ENCODE assay signal across 8 cellular contexts in genomic region chr5:60944904-60945759, GRCh38. TPM values are rescaled to one million over a fixed set of nuclear protein-coding genes. Genes with fewer than 3 reads are reported as not detected.
DNase-seq lines count a peak whose midpoint lies in the region; ATAC-seq and TF ChIP-seq lines count a peak whose summit lies in the region.

TSS of gene ERCC8 (minus strand) at chr5:60945070. CDS start at chr5:60945008, 62 bp downstream.
TSS of gene NDUFAF2 (plus strand) at chr5:60945205. CDS start at chr5:60945256, 51 bp downstream.

- no peak within 1 kb of the TSS for H2BK120ac ChIP-seq in IMR-90 (ENCODE audit: low read depth, low read length)

- peak within 1 kb of the TSS; percentile 98 for H3K23ac ChIP-seq in IMR-90 (ENCODE audit: low read depth, low read length)

- CTCF ChIA-PET in IMR-90 (lab: Yijun Ruan, JAX) (interaction anchor here (0.6 kb wide), 2 partner anchors 13 to 1634 kb away, joined by 3 to 4 read pairs; partner anchors contain the start of gene LRRC70), OCI-LY7 (lab: Charles Lee; ENCODE audit: unreplicated experiment) (interaction anchor here (1.0 kb wide), 1 partner anchor 12 kb away, joined by 3 read pairs; no protein-coding TSS in a partner anchor)

- peaks cover 66% of the 10 kb centered on the region for H3K79me2 ChIP-seq in OCI-LY7 (ENCODE audit: insufficient read depth, low read depth, low read length)

- H2AK5ac ChIP-seq in IMR-90 (ENCODE audit: low read depth, low read length) = no peak within 1 kb of the TSS

- TF ChIP-seq RAD21 in IMR-90 (IDR thresholded peaks at IDR 0.05; ENCODE audit: low read length) = no peak

- in situ Hi-C loops in IMR-90 (cut with MboI; ENCODE audit: low sequenced_read_pairs) = loop anchor here (10.0 kb wide), 1 partner anchor 240 kb away; the partner anchor contains the start of gene DEPDC1B

- H3K36me3 ChIP-seq in IMR-90 (ENCODE audit: control insufficient read depth, insufficient read depth, low read length) (no peaks in the 10 kb centered on the region), OCI-LY7 (ENCODE audit: insufficient read depth, low read length) (peaks cover 11% of the 10 kb centered on the region)

- peak within 1 kb of the TSS; percentile 83 for H3K4ac ChIP-seq in IMR-90 (ENCODE audit: low read depth, low read length)

- no peaks in the 10 kb centered on the region for H3K27me3 ChIP-seq in IMR-90 (ENCODE audit: control insufficient read depth, insufficient read depth, low read length)

- peaks cover 20 to 52% of the 10 kb centered on the region in 2 experiments; a peak in 3 of 4 replicates for H3K79me1 ChIP-seq in IMR-90 (ENCODE audit: low read depth in 1 of 2, low read length in 2 of 2)

- H4K20me1 ChIP-seq in IMR-90 (ENCODE audit: insufficient read depth, low read length) (peaks cover 4% of the 10 kb centered on the region; the same call in 1 of the 2 replicates), OCI-LY7 (ENCODE audit: insufficient read depth, low read length) (no peaks in the 10 kb centered on the region; the same call in 1 of the 2 replicates)

- dilution Hi-C loops in IMR-90 (cut with HindIII; ENCODE audit: low sequenced_read_pairs, unreplicated experiment) = no loop called here

- H3K9me3 ChIP-seq in IMR-90 (ENCODE audit: control insufficient read depth, insufficient read depth, low read length) (no peaks in the 10 kb centered on the region), OCI-LY7 (ENCODE audit: low read length) (no peaks in the 10 kb centered on the region)

- peak within 1 kb of the TSS; percentile 93 for H4K5ac ChIP-seq in IMR-90 (ENCODE audit: low read depth, low read length)

- 4% methylated on average over 13 of the region's 61 CpGs; no CpG with 5 or more reads in 1 of the 2 experiments for WGBS in IMR-90 (ENCODE audit: extremely low coverage in 2 of 2, insufficient read length in 1 of 2), 2 experiments

- H3K9me1 ChIP-seq in IMR-90 (ENCODE audit: insufficient read depth, low read length) = no peaks in the 10 kb centered on the region

- peak within 1 kb of the TSS; percentile 80 for H3K9ac ChIP-seq in IMR-90 (ENCODE audit: low read depth, low read length)

- H3K4me2 ChIP-seq in IMR-90 (ENCODE audit: low read depth, low read length) = peak within 1 kb of the TSS; percentile 89
- H3K4me2 ChIP-seq in OCI-LY7 (ENCODE audit: low read length) = peak within 1 kb of the TSS; percentile 99

- H3K4me1 ChIP-seq in IMR-90 (ENCODE audit: control insufficient read depth, insufficient read depth, low read length) = no peaks in the 10 kb centered on the region
- peaks cover 13% of the 10 kb centered on the region for H3K4me1 ChIP-seq in OCI-LY7 (ENCODE audit: insufficient read depth, low read length, poor library complexity, severe bottlenecking)

- peak within 1 kb of the TSS; percentile 65 for H4K91ac ChIP-seq in IMR-90 (ENCODE audit: insufficient read depth, low read depth, low read length)

- peak within 1 kb of the TSS; percentile 95 for H2AFZ ChIP-seq in IMR-90 (replicated peaks; ENCODE audit: low read length, poor library complexity)
- peak within 1 kb of the TSS; percentile 81 for H2AFZ ChIP-seq in OCI-LY7 (ENCODE audit: low read length)

- peak within 1 kb of the TSS; percentile 76 for H3K14ac ChIP-seq in IMR-90 (replicated peaks; ENCODE audit: low read depth, low read length)

- ATAC-seq in GM21529 (IDR thresholded peaks at IDR 0.05; ENCODE audit: unreplicated experiment) = peak; percentile 99
- ATAC-seq in IMR-90 (ENCODE audit: low read depth) = peak; percentile 97

- H2AK9ac ChIP-seq in IMR-90 (replicated peaks; ENCODE audit: low read depth, low read length, poor library complexity) = peak within 1 kb of the TSS; percentile 94

- peak within 1 kb of the TSS; percentile 29 for H3K56ac ChIP-seq in IMR-90 (ENCODE audit: extremely low read depth, insufficient read depth, low read length)

- peak within 1 kb of the TSS; percentile 51 for H2BK5ac ChIP-seq in IMR-90 (ENCODE audit: low read depth, low read length, poor library complexity, severe bottlenecking)

- peak within 1 kb of the TSS; percentile 50 for H3K27ac ChIP-seq in IMR-90 (ENCODE audit: insufficient read depth, low read length)
- H3K27ac ChIP-seq in OCI-LY7 (ENCODE audit: low read depth, low read length, poor library complexity, severe bottlenecking) = peak within 1 kb of the TSS; percentile 1

- peak within 1 kb of the TSS; percentile 59 to 90 for H4K8ac ChIP-seq in IMR-90 (ENCODE audit: low read depth in 2 of 2, low read length in 2 of 2)

- BruUV-seq in IMR-90 (replicated peaks; lab: Mats Ljungman, UMichigan) (no TSS peak), OCI-LY7 (replicated peaks; lab: Mats Ljungman, UMichigan) (TSS peak; percentile 65)

- no peak within 1 kb of the TSS for H2BK20ac ChIP-seq in IMR-90 (ENCODE audit: low read depth, low read length)

- TF ChIP-seq CTCF in IMR-90 (conservative IDR thresholded peaks at IDR 0.05; ENCODE audit: low read depth, low read length) (no peak), OCI-LY7 (conservative IDR thresholded peaks at IDR 0.05; ENCODE audit: low read length) (no peak)

- POLR2A ChIA-PET in IMR-90 (lab: Charles Lee; ENCODE audit: unreplicated experiment) (no interaction called here), OCI-LY7 (lab: Charles Lee) (interaction anchor here (0.6 to 1.8 kb wide), 7 partner anchors 9 to 256 kb away, joined by 3 to 6 read pairs (median 3); partner anchors contain the start of gene DEPDC1B)

- peak within 1 kb of the TSS; percentile 57; the same call in 1 of the 2 replicates for H3K18ac ChIP-seq in IMR-90 (ENCODE audit: low read depth, low read length)

- H3K4me3 ChIP-seq in IMR-90 (ENCODE audit: insufficient read depth, low read depth, low read length) = peak within 1 kb of the TSS; percentile 88
- peak within 1 kb of the TSS; percentile 80 for H3K4me3 ChIP-seq in OCI-LY7 (ENCODE audit: low read depth, low read length, poor library complexity, severe bottlenecking)

- no peaks in the 10 kb centered on the region for H3K9me2 ChIP-seq in OCI-LY7 (ENCODE audit: insufficient read depth, low read length)

- peak; percentile 92 for DNase-seq in DMS114 treated with DMSO at 0.1 percent for 48 hours (lab: John Stamatoyannopoulos, UW; ENCODE audit: unreplicated experiment)
- DNase-seq in IMR-90 = peak; percentile 92
- DNase-seq in OCI-LY7 (ENCODE audit: low spot score) = peak; percentile 91
- peak; percentile 84 for DNase-seq in activated T-cell treated with anti-CD3 and anti-CD28 coated beads for 24 hours (ENCODE audit: low read depth)
- peak; percentile 94 to 95 for DNase-seq in erythroblast (lab: John Stamatoyannopoulos, UW)
- DNase-seq in mucosa of gallbladder (ENCODE audit: low spot score) = peak; percentile 94
- DNase-seq in stimulated activated CD8-positive, alpha-beta memory T cell treated with anti-CD3 and anti-CD28 coated beads, Interleukin-4, amount 100 ng/mL, for 24 hours (ENCODE audit: low read depth) = peak; percentile 77

- intact Hi-C loops in IMR-90 (cut with micrococcal nuclease) = loop anchor here (5.0 kb wide), 2 partner anchors 248 to 268 kb away; no protein-coding TSS in a partner anchor
- intact Hi-C loops in OCI-LY7 (cut with micrococcal nuclease; ENCODE audit: unreplicated experiment) = loop anchor here (5.0 to 10.0 kb wide), 4 partner anchors 217 to 420 kb away; partner anchors contain the start of genes DEPDC1B and SMIM15

- H2BK15ac ChIP-seq in IMR-90 (ENCODE audit: low read depth, low read length) = no peak within 1 kb of the TSS; the same call in 2 of the 3 replicates

- peak; percentile 65; the same call in 1 of the 2 replicates for TF ChIP-seq POLR2A in IMR-90 (IDR thresholded peaks at IDR 0.05; ENCODE audit: low read depth, low read length)
- peak; percentile 83 for TF ChIP-seq POLR2A in erythroblast (IDR thresholded peaks at IDR 0.05; ENCODE audit: low read length)

TF ChIP-seq in IMR-90, 13 proteins besides CTCF, POLR2A, EP300 and RAD21:
- peak; percentile 90; the same call in 1 of the 2 replicates for TF ChIP-seq MXI1 (IDR thresholded peaks at IDR 0.05; ENCODE audit: borderline replicate concordance, low read depth, low read length)
- no peak for TF ChIP-seq RFX5 (IDR thresholded peaks at IDR 0.05; ENCODE audit: low read depth, low read length)

RNA-seq across cellular contexts. Expression of gene ERCC8, which starts in this region (rescaled TPM):
- total RNA-seq in IMR-90 (2012; rRNA removed) = 29.2 and 36.7 TPM in 2 replicates
- polyA plus RNA-seq in IMR-90 (2012; rRNA removed) = 9.1 and 12.6 TPM in 2 replicates
- polyA plus RNA-seq in IMR-90 (2012; cell fraction: cytosol; rRNA removed) = 2.7 and 3.2 TPM in 2 replicates
- 1.7 and 9.5 TPM in 2 replicates for polyA plus RNA-seq in IMR-90 (2012; cell fraction: nucleus; rRNA removed; ENCODE audit: low replicate concordance)
- total RNA-seq in OCI-LY7 (2014; rRNA removed; shearing (Covaris generic)) = 11.8 and 14.0 TPM in 2 replicates
- 16.6 and 17.5 TPM in 2 replicates for total RNA-seq in OCI-LY7 (2022)
- 5.7 TPM for total RNA-seq in mucosa of gallbladder

RNA-seq across cellular contexts. Expression of gene NDUFAF2, which starts in this region (rescaled TPM):
- total RNA-seq in IMR-90 (2012; rRNA removed) (11.8 and 34.2 TPM in 2 replicates), OCI-LY7 (2022) (34.5 and 36.8 TPM in 2 replicates), mucosa of gallbladder (14.4 TPM)
- 24.7 and 27.2 TPM in 2 replicates for polyA plus RNA-seq in IMR-90 (2012; rRNA removed)
- 5.5 and 5.7 TPM in 2 replicates for polyA plus RNA-seq in IMR-90 (2012; cell fraction: cytosol; rRNA removed)
- 1.1 and 8.6 TPM in 2 replicates for polyA plus RNA-seq in IMR-90 (2012; cell fraction: nucleus; rRNA removed; ENCODE audit: low replicate concordance)
- 20.8 and 34.8 TPM in 2 replicates for total RNA-seq in OCI-LY7 (2014; rRNA removed; shearing (Covaris generic))

Comparison
In these comparisons a context has a peak if more than half of its experiments do, and no peak if none do; other contexts are left out.
1. Peak in every context shown above with its lines: DNase-seq, ATAC-seq, H3K4me3 ChIP-seq and H3K27ac ChIP-seq.